ENCODE assay signal across 1 cellular context in genomic region chr18:10526211-10526949, GRCh38.
A peak's percentile ranks its signal among the peaks of the same experiment; 100 is the strongest.
TF ChIP-seq lines count a peak whose summit lies in the region.

No MANE protein-coding gene starts in this region.

TF ChIP-seq in HepG2, 621 proteins besides CTCF, POLR2A, EP300 and RAD21 (continued from another document and continues in another):
- TF ChIP-seq SP5 (CRISPR knock-in tag; IDR thresholded peaks at IDR 0.05; ENCODE audit: borderline replicate concordance, low read depth) (0 out of 2 replicates have a peak, but pooled peaks have one; percentile 30), MIER2 (CRISPR knock-in tag; IDR thresholded peaks at IDR 0.05) (no peak), POGZ (CRISPR knock-in tag; IDR thresholded peaks at IDR 0.05) (no peak), ZNF20 (CRISPR knock-in tag; IDR thresholded peaks at IDR 0.05) (no peak), TAF1 (CRISPR knock-in tag; IDR thresholded peaks at IDR 0.05) (peak; percentile 26), ISX (CRISPR knock-in tag; conservative IDR thresholded peaks at IDR 0.05) (no peak), ZNF280D (CRISPR knock-in tag; IDR thresholded peaks at IDR 0.05) (no peak), SKIL (CRISPR knock-in tag; IDR thresholded peaks at IDR 0.05; ENCODE audit: borderline replicate concordance) (no peak), MAFF (IDR thresholded peaks at IDR 0.05; ENCODE audit: low read depth, low read length) (no peak), HMG20B (CRISPR knock-in tag; conservative IDR thresholded peaks at IDR 0.05) (no peak), PCBP2 (optimal IDR thresholded peaks at IDR 0.05; ENCODE audit: low read depth, low read length, poor library complexity, severe bottlenecking) (no peak), CBFB (CRISPR knock-in tag; IDR thresholded peaks at IDR 0.05) (0 out of 2 replicates have a peak, but pooled peaks have one; percentile 9), KMT2A (CRISPR knock-in tag; IDR thresholded peaks at IDR 0.05) (peak; percentile 42; the same call in 1 of the 2 replicates), EEA1 (CRISPR knock-in tag; IDR thresholded peaks at IDR 0.05; ENCODE audit: borderline replicate concordance) (peak; percentile 83; the same call in 1 of the 2 replicates), ZNF225 (CRISPR knock-in tag; IDR thresholded peaks at IDR 0.05) (no peak), RBFOX2 (IDR thresholded peaks at IDR 0.05; ENCODE audit: low read depth, low read length) (peak; percentile 68; the same call in 1 of the 2 replicates), ATAD3A (CRISPR knock-in tag; IDR thresholded peaks at IDR 0.05) (no peak), ZNF614 (CRISPR knock-in tag; IDR thresholded peaks at IDR 0.05; ENCODE audit: borderline replicate concordance) (0 out of 2 replicates have a peak, but pooled peaks have one; percentile 7), JUN (CRISPR knock-in tag; IDR thresholded peaks at IDR 0.05) (no peak), TEAD3 (CRISPR knock-in tag; optimal IDR thresholded peaks at IDR 0.05; ENCODE audit: borderline replicate concordance) (no peak), KLF16 (CRISPR knock-in tag; IDR thresholded peaks at IDR 0.05) (0 out of 4 replicates have a peak, but pooled peaks of 1 of the 2 experiments have one; percentile 5), ZMYM2 (CRISPR knock-in tag; IDR thresholded peaks at IDR 0.05) (no peak), ZNF879 (CRISPR knock-in tag; IDR thresholded peaks at IDR 0.05) (no peak), ZSCAN5A (CRISPR knock-in tag; IDR thresholded peaks at IDR 0.05; ENCODE audit: borderline replicate concordance) (no peak), PBX2 (CRISPR knock-in tag; IDR thresholded peaks at IDR 0.05) (no peak), ARID5B (CRISPR knock-in tag; IDR thresholded peaks at IDR 0.05) (no peak), MIXL1 (CRISPR knock-in tag; IDR thresholded peaks at IDR 0.05) (no peak), THAP11 (CRISPR knock-in tag; IDR thresholded peaks at IDR 0.05) (no peak), ZNF781 (CRISPR knock-in tag; IDR thresholded peaks at IDR 0.05; ENCODE audit: borderline replicate concordance, not compliant biosample characterization) (no peak), MNT (IDR thresholded peaks at IDR 0.05) (no peak), ATF6 (CRISPR knock-in tag; conservative IDR thresholded peaks at IDR 0.05) (no peak), ZMYM3 (CRISPR knock-in tag; IDR thresholded peaks at IDR 0.05) (no peak), PAX8 (CRISPR knock-in tag; IDR thresholded peaks at IDR 0.05; ENCODE audit: borderline replicate concordance) (no peak), HNF4G (IDR thresholded peaks at IDR 0.05; ENCODE audit: borderline replicate concordance, low read depth, low read length) (no peak), HNF4G (CRISPR knock-in tag; IDR thresholded peaks at IDR 0.05; ENCODE audit: borderline replicate concordance, low read depth) (no peak), REXO4 (CRISPR knock-in tag; IDR thresholded peaks at IDR 0.05; ENCODE audit: borderline replicate concordance) (no peak), JUND (CRISPR knock-in tag; IDR thresholded peaks at IDR 0.05) (no peak), HMGXB3 (CRISPR knock-in tag; IDR thresholded peaks at IDR 0.05; ENCODE audit: borderline replicate concordance) (0 out of 2 replicates have a peak, but pooled peaks have one; percentile 5)
